17 cellular contexts compared by ENCODE assay signal in genomic region chr9:96122756-96123155, GRCh38.
DNase-seq lines count a peak whose midpoint lies in the region; ATAC-seq and TF ChIP-seq lines count a peak whose summit lies in the region.
"Had no signal": no experiment of that assay in that cellular context is flagged by ENCODE, and none has a peak within 500 bp of the region (broad histone marks: within the 10 kb centered on the region; RNA-seq: fewer than 3 reads in every experiment).

No MANE protein-coding gene starts in this region.

- no peaks in the 10 kb centered on the region for H3K9me3 ChIP-seq in tibial artery
- H3K9me3 ChIP-seq: gastrocnemius medialis, prostate gland had no signal

- H3K4me2 ChIP-seq in KMS-11 = peak overlapping the region; percentile 27; the same call in 1 of the 2 replicates

- POLR2A ChIA-PET in MCF 10A (lab: Yijun Ruan, JAX) = no interaction called here

- H3K4me3 Mint-ChIP-seq in chondrocyte (ENCODE audit: unreplicated experiment) (no peak overlapping the region), MCF 10A (ENCODE audit: unreplicated experiment) (no peak overlapping the region)
- H3K4me3 Mint-ChIP-seq: activated naive CD4-positive, alpha-beta T cell treated with anti-CD3 and anti-CD28 coated beads, Interleukin-2, amount 10 ng/mL, durations not matched to agents 7 days and 5 days; effector memory CD8-positive, alpha-beta T cell; naive thymus-derived CD8-positive, alpha-beta T cell had no signal

- H3K4me1 ChIP-seq in KMS-11 (ENCODE audit: low read depth, poor library complexity, severe bottlenecking) (peaks cover 52% of the 10 kb centered on the region), tibial artery (peaks cover 0 to 16% (median 10%) of the 10 kb centered on the region in 4 donors)
- H3K4me1 ChIP-seq: gastrocnemius medialis, prostate gland had no signal

- intact Hi-C loops in tibial artery (cut with DNase I; ENCODE audit: low total_unique reads) = no loop called here
- intact Hi-C loops in MCF 10A (cut with micrococcal nuclease) = no loop called here

- no peaks in the 10 kb centered on the region for H3K36me3 Mint-ChIP-seq in chondrocyte (ENCODE audit: low read depth)
- H3K36me3 Mint-ChIP-seq in MCF 10A (ENCODE audit: insufficient read depth, unreplicated experiment) = no peaks in the 10 kb centered on the region
- H3K36me3 Mint-ChIP-seq: activated naive CD4-positive, alpha-beta T cell treated with anti-CD3 and anti-CD28 coated beads, Interleukin-2, amount 10 ng/mL, durations not matched to agents 7 days and 5 days had no signal

- TF ChIP-seq CTCF in KMS-11 (conservative IDR thresholded peaks at IDR 0.05; ENCODE audit: low read depth, low read length) (no peak), chondrocyte (IDR thresholded peaks at IDR 0.05) (no peak), tibial artery (IDR thresholded peaks at IDR 0.05) (no peak), MCF 10A (IDR thresholded peaks at IDR 0.05; ENCODE audit: unreplicated experiment) (no peak)

- H3K4me1 Mint-ChIP-seq in chondrocyte (ENCODE audit: low read depth) (peaks cover 28% of the 10 kb centered on the region), MCF 10A (ENCODE audit: insufficient read depth, unreplicated experiment) (peaks cover 5% of the 10 kb centered on the region)

- peaks cover 11% of the 10 kb centered on the region for H3K9me3 Mint-ChIP-seq in chondrocyte (ENCODE audit: low read depth)
- no peaks in the 10 kb centered on the region for H3K9me3 Mint-ChIP-seq in MCF 10A (ENCODE audit: unreplicated experiment)
- H3K9me3 Mint-ChIP-seq: effector memory CD8-positive, alpha-beta T cell had no signal

- no peaks in the 10 kb centered on the region for H4K20me1 ChIP-seq in KMS-11 (ENCODE audit: insufficient read depth)

- CTCF ChIA-PET in MCF 10A (lab: Yijun Ruan, JAX) = no interaction called here

- H3K27me3 ChIP-seq in KMS-11 (ENCODE audit: insufficient read depth, low read depth) (no peaks in the 10 kb centered on the region), tibial artery (no peaks in the 10 kb centered on the region)
- H3K27me3 ChIP-seq: gastrocnemius medialis, stomach had no signal

- H3K9ac ChIP-seq in KMS-11 = no peak overlapping the region

- H3K36me3 ChIP-seq in KMS-11 (ENCODE audit: insufficient read depth) (no peaks in the 10 kb centered on the region), tibial artery (no peaks in the 10 kb centered on the region)
- H3K36me3 ChIP-seq: gastrocnemius medialis, prostate gland, stomach had no signal

- H3K27ac ChIP-seq in KMS-11 (no peak overlapping the region), tibial artery (no peak overlapping the region)
- H3K27ac ChIP-seq: gastrocnemius medialis, prostate gland had no signal

- H3K27ac Mint-ChIP-seq in chondrocyte (ENCODE audit: unreplicated experiment) (peak overlapping the region; percentile 84), MCF 10A (ENCODE audit: low read depth, unreplicated experiment) (no peak overlapping the region)
- H3K27ac Mint-ChIP-seq: activated naive CD4-positive, alpha-beta T cell treated with anti-CD3 and anti-CD28 coated beads, Interleukin-2, amount 10 ng/mL, durations not matched to agents 7 days and 5 days; effector memory CD8-positive, alpha-beta T cell; naive thymus-derived CD8-positive, alpha-beta T cell had no signal

- peak; percentile 25 for DNase-seq in AG08395 (ENCODE audit: low spot score)
- no peak for DNase-seq in chondrocyte (ENCODE audit: low spot score)
- peak; percentile 35 for DNase-seq in kidney glomerular epithelial cell (lab: John Stamatoyannopoulos, UW)
- DNase-seq in stimulated activated CD4-positive, alpha-beta T cell treated with anti-CD3 and anti-CD28 coated beads, Interleukin-15, amount 100 ng/mL, for 24 hours = no peak
- DNase-seq in tibial artery = no peak
- DNase-seq in MCF 10A (ENCODE audit: unreplicated experiment) = no peak
- DNase-seq: ACHN; activated CD4-positive, alpha-beta T cell treated with anti-CD3 and anti-CD28 coated beads, Interleukin-2, amount 50 U/mL, for 4 hours; activated naive CD4-positive, alpha-beta T cell treated with anti-CD3 and anti-CD28 coated beads, Interleukin-2, amount 10 ng/mL, durations not matched to agents 7 days and 5 days; effector memory CD8-positive, alpha-beta T cell; gastrocnemius medialis; naive thymus-derived CD8-positive, alpha-beta T cell; SHP77 treated with DMSO at 0.1 percent for 48 hours; stomach had no signal

- no peaks in the 10 kb centered on the region for H3K79me2 ChIP-seq in KMS-11 (ENCODE audit: insufficient read depth, low read depth)

- H3K27me3 Mint-ChIP-seq in chondrocyte (ENCODE audit: low read depth) (no peaks in the 10 kb centered on the region), MCF 10A (ENCODE audit: insufficient read depth, unreplicated experiment) (peaks cover 28% of the 10 kb centered on the region)

- BruUV-seq in MCF 10A (replicated peaks; lab: Mats Ljungman, UMichigan) = no TSS peak

- H3K4me3 ChIP-seq in KMS-11 (IDR thresholded peaks at IDR 0.05; ENCODE audit: insufficient read depth, low read depth, low read length) (no peak overlapping the region), tibial artery (no peak overlapping the region)
- H3K4me3 ChIP-seq: gastrocnemius medialis, prostate gland, stomach had no signal

- no peak for ATAC-seq in GM21423 (IDR thresholded peaks at IDR 0.05; ENCODE audit: unreplicated experiment)
- ATAC-seq: effector memory CD8-positive, alpha-beta T cell; gastrocnemius medialis; naive thymus-derived CD8-positive, alpha-beta T cell had no signal

- H2AFZ ChIP-seq in KMS-11 (ENCODE audit: low read depth) = 0 out of 2 replicates have a peak overlapping the region, but pooled peaks have one; percentile 6

Comparison
In these comparisons a context has a peak if more than half of its experiments do, and no peak if none do; other contexts are left out.
1. DNase-seq: peak in AG08395 (single experiment) and kidney glomerular epithelial cell (single experiment); none in chondrocyte (single experiment), stimulated activated CD4-positive, alpha-beta T cell treated with anti-CD3 and anti-CD28 coated beads, Interleukin-15, amount 100 ng/mL, for 24 hours (single experiment), tibial artery (0 of 2) and MCF 10A (single experiment).